7 cellular contexts compared by ENCODE assay signal in the genomic region with DNA sequence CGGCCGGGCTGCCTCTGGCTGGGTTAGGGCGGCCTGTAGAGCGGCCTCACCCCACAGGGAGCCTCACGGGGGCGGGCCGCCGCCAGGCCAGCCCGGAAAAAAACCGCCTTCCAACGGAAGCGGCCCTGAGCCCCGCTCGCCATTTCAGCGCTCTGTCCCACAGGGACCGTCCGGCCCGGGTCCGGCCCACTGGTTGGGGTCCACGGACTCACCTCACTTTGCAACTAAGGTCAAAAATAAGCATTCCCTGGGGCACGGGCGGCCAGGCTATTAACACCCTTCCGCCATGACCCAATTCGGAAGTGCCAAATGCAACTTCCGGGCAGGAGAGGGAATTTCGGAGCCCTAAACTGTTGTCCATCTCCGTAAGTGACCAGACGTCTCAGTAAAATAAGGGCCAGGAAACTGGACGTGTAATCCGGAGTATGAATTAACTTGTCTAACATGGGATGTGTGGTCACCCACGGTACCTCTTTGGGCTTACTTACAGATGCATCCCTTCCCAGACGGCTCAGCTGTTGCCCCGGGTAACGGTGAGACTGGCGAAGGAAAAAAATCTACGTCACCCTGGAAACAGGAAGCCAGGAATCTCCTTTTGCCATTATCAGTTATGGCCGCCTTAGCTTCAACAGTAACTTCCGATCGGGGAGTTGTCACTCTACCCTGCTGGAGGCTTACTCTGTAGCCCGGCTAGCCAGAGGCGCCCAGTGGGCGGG. TPM values are rescaled to one million over a fixed set of nuclear protein-coding genes. Genes with fewer than 3 reads are reported as not detected.
A peak's percentile ranks its signal among the peaks of the same experiment; 100 is the strongest.
DNase-seq lines count a peak whose midpoint lies in the region; ATAC-seq, FAIRE-seq and TF ChIP-seq lines count a peak whose summit lies in the region.

A gene with protein sequence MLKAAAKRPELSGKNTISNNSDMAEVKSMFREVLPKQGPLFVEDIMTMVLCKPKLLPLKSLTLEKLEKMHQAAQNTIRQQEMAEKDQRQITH (minus strand): TSS at position 548 of the 716 bp plus-strand sequence. CDS start 1,023 bp downstream, outside the sequence.

- in situ Hi-C loops in GM12878 (cut with MboI): no loop called here

- peaks cover 7% of the 10 kb centered on the region; the same call in 1 of the 2 replicates for H3K4me1 ChIP-seq in GM12878 (ENCODE audit: control insufficient read depth, insufficient read depth, low read length)
- peaks cover 15% of the 10 kb centered on the region for H3K4me1 ChIP-seq in hepatocyte (ENCODE audit: insufficient read depth)

- peak within 1 kb of the TSS; percentile 84 for H3K9ac ChIP-seq in GM12878 (ENCODE audit: control insufficient read depth, insufficient read depth, low read length)

- peaks cover 49% of the 10 kb centered on the region for H3K79me2 ChIP-seq in GM12878 (ENCODE audit: control insufficient read depth, insufficient read depth, low read length)
- peaks cover 50% of the 10 kb centered on the region for H3K79me2 ChIP-seq in hepatocyte

- no peak for TF ChIP-seq RAD21 in GM12878 (IDR thresholded peaks at IDR 0.05; ENCODE audit: insufficient read depth, low read depth, low read length)

- no peak; a peak in 1 of 4 replicates for TF ChIP-seq EP300 in GM12878 (IDR thresholded peaks at IDR 0.05; ENCODE audit: borderline replicate concordance in 1 of 2, control insufficient read depth in 1 of 2, low read depth in 2 of 2, low read length in 2 of 2)

- SMC1A ChIA-PET in GM12878 (lab: Charles Lee; ENCODE audit: uncharacterized antibody, unreplicated experiment): interaction anchor here (1.0 to 6.4 kb wide), 28 partner anchors 8 to 614 kb away, joined by 3 to 48 read pairs (median 6); a partner anchor contains a TSS

- H2AFZ ChIP-seq in GM12878 (ENCODE audit: control insufficient read depth, low read depth, low read length) (peak within 1 kb of the TSS; percentile 78), hepatocyte (peak within 1 kb of the TSS; percentile 56)

- FAIRE-seq in H54 (lab: Jason Lieb, UNC) (peak; percentile 99), GM12878 (lab: Jason Lieb, UNC) (peak; percentile 89)

- POLR2A ChIA-PET in GM12878 (lab: Charles Lee): interaction anchor here (0.6 to 3.3 kb wide), 27 partner anchors 8 to 842 kb away, joined by 3 to 19 read pairs (median 5); no protein-coding TSS in a partner anchor

- H3K9me3 ChIP-seq in GM12878 (replicated peaks; ENCODE audit: control insufficient read depth, insufficient read depth, low read length) (no peaks in the 10 kb centered on the region), hepatocyte (ENCODE audit: low read depth) (no peaks in the 10 kb centered on the region)

- DNase-seq in H54 (ENCODE audit: insufficient read length, low spot score): peak; percentile 81
- peak; percentile 100 for DNase-seq in Kasumi-1 (lab: John Stamatoyannopoulos, UW)
- DNase-seq in SHP77 (lab: John Stamatoyannopoulos, UW): peak; percentile 99
- peak; percentile 99 for DNase-seq in GM12878 (ENCODE audit: low read depth, low spot score)
- DNase-seq in hepatocyte (ENCODE audit: low spot score): peak; percentile 100
- DNase-seq in pulmonary artery endothelial cell (ENCODE audit: low read depth, low spot score): peak; percentile 99

- H3K9me2 ChIP-seq in hepatocyte (replicated peaks; ENCODE audit: insufficient read depth): no peaks in the 10 kb centered on the region

- intact Hi-C loops in GM12878 (cut with micrococcal nuclease; ENCODE audit: unreplicated experiment): loop anchor here (1.0 to 2.0 kb wide), 3 partner anchors 40 to 144 kb away; no protein-coding TSS in a partner anchor

- H3K36me3 ChIP-seq in GM12878 (ENCODE audit: control insufficient read depth in 2 of 2, insufficient read depth in 2 of 2, low read length in 1 of 2): no peaks in the 10 kb centered on the region
- H3K36me3 ChIP-seq in hepatocyte (replicated peaks; ENCODE audit: insufficient read depth, low read depth): no peaks in the 10 kb centered on the region

- RAD21 ChIA-PET in GM12878 (lab: Charles Lee; ENCODE audit: unreplicated experiment): interaction anchor here (0.8 to 4.5 kb wide), 40 partner anchors 9 to 680 kb away, joined by 3 to 33 read pairs (median 6); a partner anchor contains a TSS

- H3K27ac ChIP-seq in GM12878 (ENCODE audit: control insufficient read depth, insufficient read depth) (peak within 1 kb of the TSS; percentile 96), hepatocyte (peak within 1 kb of the TSS; percentile 96)

- TF ChIP-seq CTCF in GM12875 (IDR thresholded peaks at IDR 0.05; ENCODE audit: borderline replicate concordance, insufficient read depth, low read depth, low read length) (no peak), GM12878 (IDR thresholded peaks at IDR 0.05 in 2 of 3, conservative IDR thresholded peaks at IDR 0.05 in 1 of 3; ENCODE audit: control insufficient read depth in 2 of 3, extremely low read depth in 1 of 3, insufficient read depth in 1 of 3, low read depth in 3 of 3, low read length in 3 of 3) (no peak), hepatocyte (IDR thresholded peaks at IDR 0.05; ENCODE audit: poor library complexity) (no peak)

- H3K27me3 ChIP-seq in GM12878 (replicated peaks in 1 of 2; ENCODE audit: control insufficient read depth in 2 of 2, insufficient read depth in 2 of 2, low read length in 1 of 2): no peaks in the 10 kb centered on the region
- H3K27me3 ChIP-seq in hepatocyte: no peaks in the 10 kb centered on the region

- 1% methylated on average over 42 of the region's 42 CpGs for WGBS in GM12878 (ENCODE audit: insufficient coverage, insufficient replicate concordance, low lambda C conversion rate, missing lambda C conversion rate)
- WGBS in hepatocyte (ENCODE audit: low lambda C conversion rate, missing lambda C conversion rate): under 1% methylated on average over 42 of the region's 42 CpGs

- no peaks in the 10 kb centered on the region for H4K20me1 ChIP-seq in GM12878 (ENCODE audit: control insufficient read depth, insufficient read depth)
- peaks cover 36% of the 10 kb centered on the region for H4K20me1 ChIP-seq in hepatocyte (ENCODE audit: insufficient read depth, poor library complexity, severe bottlenecking)

- CTCF ChIA-PET in GM12878 (lab: Yijun Ruan, JAX): interaction anchor here (0.6 to 4.1 kb wide), 8 partner anchors 22 to 304 kb away, joined by 3 to 27 read pairs (median 3); no protein-coding TSS in a partner anchor

- H3K4me3 ChIP-seq in GM12875 (ENCODE audit: low read depth, low read length) (peak within 1 kb of the TSS; percentile 89), GM12878 (peak within 1 kb of the TSS; percentile 71), hepatocyte (peak within 1 kb of the TSS; percentile 55)

- ATAC-seq in GM12878: peak; percentile 86

- peak within 1 kb of the TSS; percentile 56 for H3K4me2 ChIP-seq in GM12878 (ENCODE audit: control insufficient read depth, insufficient read depth)
- peak within 1 kb of the TSS; percentile 82 for H3K4me2 ChIP-seq in hepatocyte

- TSS peak; percentile 76 for BruUV-seq in GM12878 (replicated peaks; lab: Mats Ljungman, UMichigan)

- peak; percentile 67 for TF ChIP-seq POLR2A in H54 (IDR thresholded peaks at IDR 0.05; ENCODE audit: low read depth, low read length)
- TF ChIP-seq POLR2A in GM12878 (IDR thresholded peaks at IDR 0.05; ENCODE audit: low read depth, low read length): peak; percentile 92

TF ChIP-seq in GM12878, 131 proteins besides CTCF, POLR2A, EP300 and RAD21 (continues in another document):
- no peak for TF ChIP-seq NFXL1 (IDR thresholded peaks at IDR 0.05; ENCODE audit: borderline replicate concordance)
- TF ChIP-seq CHD2 (IDR thresholded peaks at IDR 0.05; ENCODE audit: borderline replicate concordance, low read depth, low read length): no peak; the same call in 1 of the 2 replicates
- TF ChIP-seq, protein P1, sequence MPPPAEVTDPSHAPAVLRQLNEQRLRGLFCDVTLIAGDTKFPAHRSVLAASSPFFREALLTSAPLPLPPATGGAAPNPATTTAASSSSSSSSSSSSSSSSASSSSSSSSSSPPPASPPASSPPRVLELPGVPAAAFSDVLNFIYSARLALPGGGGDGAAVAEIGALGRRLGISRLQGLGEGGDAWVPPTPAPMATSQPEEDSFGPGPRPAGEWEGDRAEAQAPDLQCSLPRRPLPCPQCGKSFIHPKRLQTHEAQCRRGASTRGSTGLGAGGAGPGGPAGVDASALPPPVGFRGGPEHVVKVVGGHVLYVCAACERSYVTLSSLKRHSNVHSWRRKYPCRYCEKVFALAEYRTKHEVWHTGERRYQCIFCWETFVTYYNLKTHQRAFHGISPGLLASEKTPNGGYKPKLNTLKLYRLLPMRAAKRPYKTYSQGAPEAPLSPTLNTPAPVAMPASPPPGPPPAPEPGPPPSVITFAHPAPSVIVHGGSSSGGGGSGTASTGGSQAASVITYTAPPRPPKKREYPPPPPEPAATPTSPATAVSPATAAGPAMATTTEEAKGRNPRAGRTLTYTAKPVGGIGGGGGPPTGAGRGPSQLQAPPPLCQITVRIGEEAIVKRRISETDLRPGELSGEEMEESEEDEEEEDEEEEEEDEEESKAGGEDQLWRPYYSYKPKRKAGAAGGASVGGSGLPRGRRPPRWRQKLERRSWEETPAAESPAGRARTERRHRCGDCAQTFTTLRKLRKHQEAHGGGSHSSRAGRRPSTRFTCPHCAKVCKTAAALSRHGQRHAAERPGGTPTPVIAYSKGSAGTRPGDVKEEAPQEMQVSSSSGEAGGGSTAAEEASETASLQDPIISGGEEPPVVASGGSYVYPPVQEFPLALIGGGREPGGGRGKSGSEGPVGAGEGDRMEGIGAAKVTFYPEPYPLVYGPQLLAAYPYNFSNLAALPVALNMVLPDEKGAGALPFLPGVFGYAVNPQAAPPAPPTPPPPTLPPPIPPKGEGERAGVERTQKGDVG (CRISPR knock-in tag; IDR thresholded peaks at IDR 0.05): no peak; the same call in 1 of the 2 replicates

RNA-seq across cellular contexts. Expression of the gene that starts here (rescaled TPM):
- 53.8 and 60.1 TPM in 2 replicates for total RNA-seq in GM12878 (2013; cell fraction: nucleolus; rRNA removed)
- 13.8 and 19.2 TPM in 2 replicates for total RNA-seq in GM12878 (2014; rRNA removed)
- total RNA-seq in GM12878 (2014; rRNA removed; fragmentation: Illumina TruSeq; extraction: Trizol): 25.1 and 26.1 TPM in 2 replicates
- 16.4 and 19.1 TPM in 2 replicates for total RNA-seq in GM12878 (2021)
- polyA plus RNA-seq in GM12878 (2011; ENCODE audit: low read depth): 8.1 TPM
- 34.3 and 67.2 TPM in 2 replicates for polyA plus RNA-seq in GM12878 (2011; rRNA removed)
- polyA plus RNA-seq in GM12878 (2011; cell fraction: cytosol; rRNA removed): 10.1 and 11.6 TPM in 2 replicates
- polyA plus RNA-seq in GM12878 (2011; cell fraction: nucleus; rRNA removed): 25.2 and 26.0 TPM in 2 replicates
- polyA plus RNA-seq in GM12878 (2012): 23.8 and 25.3 TPM in 2 replicates
- polyA plus RNA-seq in GM12878 (2014; fragmentation: Illumina TruSeq; extraction: Trizol): 31.9 and 32.6 TPM in 2 replicates
- polyA plus RNA-seq in GM12878 (2014; fragmentation: Nextera tagmentation; extraction: Ambion mirVana): 10 to 100 TPM; 34.7 to 40.8 TPM
- polyA plus RNA-seq in GM12878 (2014; rRNA removed): 12.6 and 24.5 TPM in 2 replicates
- polyA plus RNA-seq in GM12878 (2016; fragmentation: Nextera tagmentation; extraction: Ambion mirVana): 10 to 100 TPM; 30.7 to 33.8 TPM
- polyA minus RNA-seq in GM12878 (2011; rRNA and poly(A)+ RNA removed): 13.2 and 17.4 TPM in 2 replicates
- 4.3 and 9.0 TPM in 2 replicates for polyA minus RNA-seq in GM12878 (2011; cell fraction: cytosol; rRNA and poly(A)+ RNA removed)
- polyA minus RNA-seq in GM12878 (2011; cell fraction: nucleus; rRNA and poly(A)+ RNA removed): 17.3 and 23.0 TPM in 2 replicates
- total RNA-seq in hepatocyte: 21.2 and 47.9 TPM in 2 replicates
- 19.7 and 21.5 TPM in 2 replicates for polyA plus RNA-seq in hepatocyte
- total RNA-seq in pulmonary artery endothelial cell: 19.3 and 22.5 TPM in 2 replicates

Comparison
In these comparisons a context has a peak if more than half of its experiments do, and no peak if none do; other contexts are left out.
1. Peak in every context shown above with its lines: DNase-seq, ATAC-seq, H3K4me3 ChIP-seq and H3K27ac ChIP-seq.